Comparison of ENCODE assay signal across 1 cellular context in the genomic region with DNA sequence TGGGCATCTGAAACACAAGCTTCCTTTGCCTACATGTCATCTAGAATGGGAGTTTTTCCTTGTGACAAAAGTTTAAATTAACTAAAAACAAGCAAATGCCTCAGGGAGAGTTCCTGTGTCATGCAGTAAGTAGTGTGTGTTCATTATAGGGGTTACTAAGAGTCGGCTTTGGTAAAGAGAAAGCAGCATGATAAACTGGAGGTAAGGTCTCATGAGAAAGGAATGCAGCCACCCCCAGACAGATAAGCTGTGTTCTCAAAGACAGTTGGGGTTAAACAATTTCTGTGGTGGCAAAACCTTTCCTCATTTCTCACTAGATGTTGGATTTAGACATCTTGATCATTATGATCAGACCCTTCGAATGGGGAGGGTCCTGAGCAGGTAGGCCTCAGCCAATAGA.
A peak's percentile ranks its signal among the peaks of the same experiment; 100 is the strongest.
TF ChIP-seq lines count a peak whose summit lies in the region.

No MANE protein-coding gene starts in this region.

TF ChIP-seq in K562, 482 proteins besides CTCF, POLR2A, EP300 and RAD21 (continued from another document and continues in another):
- TF ChIP-seq FOXP4 (CRISPR knock-in tag; IDR thresholded peaks at IDR 0.05; ENCODE audit: borderline replicate concordance) (no peak), LCOR (CRISPR knock-in tag; IDR thresholded peaks at IDR 0.05) (0 out of 2 replicates have a peak, but pooled peaks have one; percentile 22), ZNF507 (tag; conservative IDR thresholded peaks at IDR 0.05) (no peak), ZNF23 (CRISPR knock-in tag; IDR thresholded peaks at IDR 0.05) (no peak), ZNF263 (CRISPR knock-in tag; IDR thresholded peaks at IDR 0.05; ENCODE audit: borderline replicate concordance) (no peak), NFXL1 (CRISPR knock-in tag; IDR thresholded peaks at IDR 0.05) (no peak), ZNF639 (CRISPR knock-in tag; conservative IDR thresholded peaks at IDR 0.05 in 1 of 2, IDR thresholded peaks at IDR 0.05 in 1 of 2) (no peak), TARDBP (IDR thresholded peaks at IDR 0.05) (no peak), ETV5 (CRISPR knock-in tag; IDR thresholded peaks at IDR 0.05; ENCODE audit: low read depth) (no peak), ELF4 (CRISPR knock-in tag; IDR thresholded peaks at IDR 0.05) (0 out of 2 replicates have a peak, but pooled peaks have one; percentile 56), MAFF (IDR thresholded peaks at IDR 0.05; ENCODE audit: low read length) (no peak), STAT5A (IDR thresholded peaks at IDR 0.05; ENCODE audit: borderline replicate concordance, low read length) (no peak), SP2 (IDR thresholded peaks at IDR 0.05; ENCODE audit: extremely low read depth, low read depth, low read length, poor library complexity, severe bottlenecking) (no peak), BRCA1 (IDR thresholded peaks at IDR 0.05) (no peak), BRCA1 (CRISPR knock-in tag; IDR thresholded peaks at IDR 0.05) (no peak), ZSCAN32 (CRISPR knock-in tag; IDR thresholded peaks at IDR 0.05) (no peak), NR2F6 (CRISPR knock-in tag; IDR thresholded peaks at IDR 0.05) (no peak), MAZ (CRISPR knock-in tag; conservative IDR thresholded peaks at IDR 0.05 in 1 of 2, IDR thresholded peaks at IDR 0.05 in 1 of 2) (no peak), TOE1 (IDR thresholded peaks at IDR 0.05; ENCODE audit: borderline replicate concordance) (no peak), TOE1 (CRISPR knock-in tag; IDR thresholded peaks at IDR 0.05; ENCODE audit: borderline replicate concordance, low read depth) (no peak), EGR1 (conservative IDR thresholded peaks at IDR 0.05) (peak; percentile 23; the same call in 1 of the 2 replicates), XRCC3 (IDR thresholded peaks at IDR 0.05) (no peak), DMBX1 (CRISPR knock-in tag; IDR thresholded peaks at IDR 0.05; ENCODE audit: borderline replicate concordance) (0 out of 2 replicates have a peak, but pooled peaks have one; percentile 24), ILK (tag; IDR thresholded peaks at IDR 0.05; ENCODE audit: borderline replicate concordance, low read depth) (no peak), ZNF41 (CRISPR knock-in tag; conservative IDR thresholded peaks at IDR 0.05) (no peak), CBX2 (IDR thresholded peaks at IDR 0.05; ENCODE audit: insufficient read depth, low read length, poor library complexity, severe bottlenecking) (no peak), NCOR1 (IDR thresholded peaks at IDR 0.05) (peak; percentile 33; the same call in 1 of the 2 replicates), RBM17 (IDR thresholded peaks at IDR 0.05; ENCODE audit: borderline replicate concordance, low read depth, low read length) (no peak), CCNT2 (IDR thresholded peaks at IDR 0.05; ENCODE audit: borderline replicate concordance, extremely low read depth, insufficient read length, low read depth, low read length) (no peak), TCF3 (CRISPR knock-in tag; IDR thresholded peaks at IDR 0.05) (peak; percentile 59), NEUROD1 (IDR thresholded peaks at IDR 0.05; ENCODE audit: borderline replicate concordance, low read depth, low read length, partially characterized antibody) (no peak), KDM5B (IDR thresholded peaks at IDR 0.05; ENCODE audit: insufficient replicate concordance, low read depth, low read length) (no peak), ARID1B (IDR thresholded peaks at IDR 0.05) (peak; percentile 29), SMARCE1 (IDR thresholded peaks at IDR 0.05) (peak; percentile 51; the same call in 1 of the 2 replicates), NR2C1 (IDR thresholded peaks at IDR 0.05) (no peak), NR2C1 (tag; IDR thresholded peaks at IDR 0.05) (no peak), ZNF282 (CRISPR knock-in tag; IDR thresholded peaks at IDR 0.05) (no peak), JUND (IDR thresholded peaks at IDR 0.05; ENCODE audit: borderline replicate concordance, low read depth, low read length) (peak; percentile 45; the same call in 1 of the 2 replicates), JUND (tag; IDR thresholded peaks at IDR 0.05; ENCODE audit: borderline replicate concordance, low read depth, low read length) (peak; percentile 77; the same call in 2 of the 3 replicates), MAX (CRISPR knock-in tag; IDR thresholded peaks at IDR 0.05) (no peak), NR1H2 (CRISPR knock-in tag; IDR thresholded peaks at IDR 0.05) (peak; percentile 30; the same call in 1 of the 2 replicates)
- TF ChIP-seq, protein P1, sequence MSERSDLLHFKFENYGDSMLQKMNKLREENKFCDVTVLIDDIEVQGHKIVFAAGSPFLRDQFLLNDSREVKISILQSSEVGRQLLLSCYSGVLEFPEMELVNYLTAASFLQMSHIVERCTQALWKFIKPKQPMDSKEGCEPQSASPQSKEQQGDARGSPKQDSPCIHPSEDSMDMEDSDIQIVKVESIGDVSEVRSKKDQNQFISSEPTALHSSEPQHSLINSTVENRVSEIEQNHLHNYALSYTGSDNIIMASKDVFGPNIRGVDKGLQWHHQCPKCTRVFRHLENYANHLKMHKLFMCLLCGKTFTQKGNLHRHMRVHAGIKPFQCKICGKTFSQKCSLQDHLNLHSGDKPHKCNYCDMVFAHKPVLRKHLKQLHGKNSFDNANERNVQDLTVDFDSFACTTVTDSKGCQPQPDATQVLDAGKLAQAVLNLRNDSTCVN (CRISPR knock-in tag; IDR thresholded peaks at IDR 0.05): no peak
- TF ChIP-seq, protein P2, sequence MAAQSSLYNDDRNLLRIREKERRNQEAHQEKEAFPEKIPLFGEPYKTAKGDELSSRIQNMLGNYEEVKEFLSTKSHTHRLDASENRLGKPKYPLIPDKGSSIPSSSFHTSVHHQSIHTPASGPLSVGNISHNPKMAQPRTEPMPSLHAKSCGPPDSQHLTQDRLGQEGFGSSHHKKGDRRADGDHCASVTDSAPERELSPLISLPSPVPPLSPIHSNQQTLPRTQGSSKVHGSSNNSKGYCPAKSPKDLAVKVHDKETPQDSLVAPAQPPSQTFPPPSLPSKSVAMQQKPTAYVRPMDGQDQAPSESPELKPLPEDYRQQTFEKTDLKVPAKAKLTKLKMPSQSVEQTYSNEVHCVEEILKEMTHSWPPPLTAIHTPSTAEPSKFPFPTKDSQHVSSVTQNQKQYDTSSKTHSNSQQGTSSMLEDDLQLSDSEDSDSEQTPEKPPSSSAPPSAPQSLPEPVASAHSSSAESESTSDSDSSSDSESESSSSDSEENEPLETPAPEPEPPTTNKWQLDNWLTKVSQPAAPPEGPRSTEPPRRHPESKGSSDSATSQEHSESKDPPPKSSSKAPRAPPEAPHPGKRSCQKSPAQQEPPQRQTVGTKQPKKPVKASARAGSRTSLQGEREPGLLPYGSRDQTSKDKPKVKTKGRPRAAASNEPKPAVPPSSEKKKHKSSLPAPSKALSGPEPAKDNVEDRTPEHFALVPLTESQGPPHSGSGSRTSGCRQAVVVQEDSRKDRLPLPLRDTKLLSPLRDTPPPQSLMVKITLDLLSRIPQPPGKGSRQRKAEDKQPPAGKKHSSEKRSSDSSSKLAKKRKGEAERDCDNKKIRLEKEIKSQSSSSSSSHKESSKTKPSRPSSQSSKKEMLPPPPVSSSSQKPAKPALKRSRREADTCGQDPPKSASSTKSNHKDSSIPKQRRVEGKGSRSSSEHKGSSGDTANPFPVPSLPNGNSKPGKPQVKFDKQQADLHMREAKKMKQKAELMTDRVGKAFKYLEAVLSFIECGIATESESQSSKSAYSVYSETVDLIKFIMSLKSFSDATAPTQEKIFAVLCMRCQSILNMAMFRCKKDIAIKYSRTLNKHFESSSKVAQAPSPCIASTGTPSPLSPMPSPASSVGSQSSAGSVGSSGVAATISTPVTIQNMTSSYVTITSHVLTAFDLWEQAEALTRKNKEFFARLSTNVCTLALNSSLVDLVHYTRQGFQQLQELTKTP (IDR thresholded peaks at IDR 0.05; ENCODE audit: low read depth in 1 of 2, partially characterized antibody in 2 of 2): no peak
- TF ChIP-seq, protein P3, sequence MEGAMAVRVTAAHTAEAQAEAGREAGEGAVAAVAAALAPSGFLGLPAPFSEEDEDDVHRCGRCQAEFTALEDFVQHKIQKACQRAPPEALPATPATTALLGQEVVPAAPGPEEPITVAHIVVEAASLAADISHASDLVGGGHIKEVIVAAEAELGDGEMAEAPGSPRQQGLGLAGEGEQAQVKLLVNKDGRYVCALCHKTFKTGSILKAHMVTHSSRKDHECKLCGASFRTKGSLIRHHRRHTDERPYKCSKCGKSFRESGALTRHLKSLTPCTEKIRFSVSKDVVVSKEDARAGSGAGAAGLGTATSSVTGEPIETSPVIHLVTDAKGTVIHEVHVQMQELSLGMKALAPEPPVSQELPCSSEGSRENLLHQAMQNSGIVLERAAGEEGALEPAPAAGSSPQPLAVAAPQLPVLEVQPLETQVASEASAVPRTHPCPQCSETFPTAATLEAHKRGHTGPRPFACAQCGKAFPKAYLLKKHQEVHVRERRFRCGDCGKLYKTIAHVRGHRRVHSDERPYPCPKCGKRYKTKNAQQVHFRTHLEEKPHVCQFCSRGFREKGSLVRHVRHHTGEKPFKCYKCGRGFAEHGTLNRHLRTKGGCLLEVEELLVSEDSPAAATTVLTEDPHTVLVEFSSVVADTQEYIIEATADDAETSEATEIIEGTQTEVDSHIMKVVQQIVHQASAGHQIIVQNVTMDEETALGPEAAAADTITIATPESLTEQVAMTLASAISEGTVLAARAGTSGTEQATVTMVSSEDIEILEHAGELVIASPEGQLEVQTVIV (CRISPR knock-in tag; IDR thresholded peaks at IDR 0.05; ENCODE audit: borderline replicate concordance): no peak
- TF ChIP-seq, protein P4, sequence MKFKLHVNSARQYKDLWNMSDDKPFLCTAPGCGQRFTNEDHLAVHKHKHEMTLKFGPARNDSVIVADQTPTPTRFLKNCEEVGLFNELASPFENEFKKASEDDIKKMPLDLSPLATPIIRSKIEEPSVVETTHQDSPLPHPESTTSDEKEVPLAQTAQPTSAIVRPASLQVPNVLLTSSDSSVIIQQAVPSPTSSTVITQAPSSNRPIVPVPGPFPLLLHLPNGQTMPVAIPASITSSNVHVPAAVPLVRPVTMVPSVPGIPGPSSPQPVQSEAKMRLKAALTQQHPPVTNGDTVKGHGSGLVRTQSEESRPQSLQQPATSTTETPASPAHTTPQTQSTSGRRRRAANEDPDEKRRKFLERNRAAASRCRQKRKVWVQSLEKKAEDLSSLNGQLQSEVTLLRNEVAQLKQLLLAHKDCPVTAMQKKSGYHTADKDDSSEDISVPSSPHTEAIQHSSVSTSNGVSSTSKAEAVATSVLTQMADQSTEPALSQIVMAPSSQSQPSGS (CRISPR knock-in tag; IDR thresholded peaks at IDR 0.05): no peak
- TF ChIP-seq, protein P5, sequence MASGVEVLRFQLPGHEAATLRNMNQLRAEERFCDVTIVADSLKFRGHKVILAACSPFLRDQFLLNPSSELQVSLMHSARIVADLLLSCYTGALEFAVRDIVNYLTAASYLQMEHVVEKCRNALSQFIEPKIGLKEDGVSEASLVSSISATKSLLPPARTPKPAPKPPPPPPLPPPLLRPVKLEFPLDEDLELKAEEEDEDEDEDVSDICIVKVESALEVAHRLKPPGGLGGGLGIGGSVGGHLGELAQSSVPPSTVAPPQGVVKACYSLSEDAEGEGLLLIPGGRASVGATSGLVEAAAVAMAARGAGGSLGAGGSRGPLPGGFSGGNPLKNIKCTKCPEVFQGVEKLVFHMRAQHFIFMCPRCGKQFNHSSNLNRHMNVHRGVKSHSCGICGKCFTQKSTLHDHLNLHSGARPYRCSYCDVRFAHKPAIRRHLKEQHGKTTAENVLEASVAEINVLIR (CRISPR knock-in tag; IDR thresholded peaks at IDR 0.05): no peak
- TF ChIP-seq, protein P6, sequence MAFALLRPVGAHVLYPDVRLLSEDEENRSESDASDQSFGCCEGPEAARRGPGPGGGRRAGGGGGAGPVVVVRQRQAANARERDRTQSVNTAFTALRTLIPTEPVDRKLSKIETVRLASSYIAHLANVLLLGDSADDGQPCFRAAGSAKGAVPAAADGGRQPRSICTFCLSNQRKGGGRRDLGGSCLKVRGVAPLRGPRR (CRISPR knock-in tag; IDR thresholded peaks at IDR 0.05): no peak
- TF ChIP-seq, protein P7, sequence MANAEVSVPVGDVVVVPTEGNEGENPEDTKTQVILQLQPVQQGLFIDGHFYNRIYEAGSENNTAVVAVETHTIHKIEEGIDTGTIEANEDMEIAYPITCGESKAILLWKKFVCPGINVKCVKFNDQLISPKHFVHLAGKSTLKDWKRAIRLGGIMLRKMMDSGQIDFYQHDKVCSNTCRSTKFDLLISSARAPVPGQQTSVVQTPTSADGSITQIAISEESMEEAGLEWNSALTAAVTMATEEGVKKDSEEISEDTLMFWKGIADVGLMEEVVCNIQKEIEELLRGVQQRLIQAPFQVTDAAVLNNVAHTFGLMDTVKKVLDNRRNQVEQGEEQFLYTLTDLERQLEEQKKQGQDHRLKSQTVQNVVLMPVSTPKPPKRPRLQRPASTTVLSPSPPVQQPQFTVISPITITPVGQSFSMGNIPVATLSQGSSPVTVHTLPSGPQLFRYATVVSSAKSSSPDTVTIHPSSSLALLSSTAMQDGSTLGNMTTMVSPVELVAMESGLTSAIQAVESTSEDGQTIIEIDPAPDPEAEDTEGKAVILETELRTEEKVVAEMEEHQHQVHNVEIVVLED (CRISPR knock-in tag; IDR thresholded peaks at IDR 0.05): no peak
